Comparison of ENCODE assay signal across 13 cellular contexts in genomic region chr12:132599502-132599901, GRCh38. TPM values are rescaled to one million over a fixed set of nuclear protein-coding genes. Genes with fewer than 3 reads are reported as not detected.
A peak's percentile ranks its signal among the peaks of the same experiment; 100 is the strongest.
DNase-seq lines count a peak whose midpoint lies in the region; ATAC-seq, FAIRE-seq and TF ChIP-seq lines count a peak whose summit lies in the region.
"Not testable (repeated sequence)": the region's sequence is repeated elsewhere in the genome, so short reads cannot be mapped to it uniquely, and the experiment has no call there.
"Had no signal": no experiment of that assay in that cellular context is flagged by ENCODE, and none has a peak within 500 bp of the region (broad histone marks: within the 10 kb centered on the region; RNA-seq: fewer than 3 reads in every experiment).

No MANE protein-coding gene starts in this region.

- H3K4me3 Mint-ChIP-seq in GM23338: peak overlapping the region; percentile 24; the same call in 1 of the 3 replicates
- peak overlapping the region; percentile 30 for H3K4me3 Mint-ChIP-seq in activated CD4-positive, alpha-beta T cell treated with anti-CD3 and anti-CD28 coated beads for 36 hours
- H3K4me3 Mint-ChIP-seq in activated naive CD8-positive, alpha-beta T cell treated with anti-CD3 and anti-CD28 coated beads, Interleukin-2, amount 10 ng/mL, durations not matched to agents 7 days and 5 days: peak overlapping the region; percentile 16
- peak overlapping the region; percentile 50 to 85 (median 83) for H3K4me3 Mint-ChIP-seq in nephron
- H3K4me3 Mint-ChIP-seq in stimulated activated naive B cell treated with anti-CD40 and anti-IgM and Interleukin-4, amounts not matched to agents 10 μg/mL and 1 μg/mL and 100 μg/mL, for 72 hours: peak overlapping the region; percentile 32 to 72

- peaks cover 32% of the 10 kb centered on the region for H3K4me1 ChIP-seq in BLaER1
- not testable (repeated sequence) for H3K4me1 ChIP-seq in GM23338 (ENCODE audit: insufficient read depth); Panc1 (ENCODE audit: control insufficient read depth, insufficient read depth, low read length)
- peaks cover 44% of the 10 kb centered on the region for H3K4me1 ChIP-seq in HepG2 (ENCODE audit: insufficient read depth, low read length)

- 34% methylated on average over 6 of the region's 6 CpGs for WGBS in HepG2 (ENCODE audit: low lambda C conversion rate)

- not testable (repeated sequence) for FAIRE-seq in HepG2 (lab: Jason Lieb, UNC)

- not testable (repeated sequence) for BruUV-seq in Panc1 (replicated peaks; lab: Mats Ljungman, UMichigan); HepG2 (replicated peaks; lab: Mats Ljungman, UMichigan)

- intact Hi-C loops in Panc1 (cut with micrococcal nuclease; ENCODE audit: unreplicated experiment); activated CD4-positive, alpha-beta T cell treated with anti-CD3 and anti-CD28 coated beads for 36 hours (cut with DNase I, micrococcal nuclease); HepG2 (cut with micrococcal nuclease; ENCODE audit: unreplicated experiment): not testable (repeated sequence)

- not testable (repeated sequence) for DNase-seq in GM23338 (ENCODE audit: low spot score); Panc1 (ENCODE audit: low read depth, low spot score); activated CD4-positive, alpha-beta T cell treated with anti-CD3 and anti-CD28 coated beads for 36 hours; activated naive CD8-positive, alpha-beta T cell treated with anti-CD3 and anti-CD28 coated beads, Interleukin-2, amount 10 ng/mL, durations not matched to agents 7 days and 5 days; HepG2 (ENCODE audit: low spot score); stimulated activated naive B cell treated with anti-CD40 and anti-IgM and Interleukin-4, amounts not matched to agents 10 μg/mL and 1 μg/mL and 100 μg/mL, for 72 hours

- not testable (repeated sequence) for H2AFZ ChIP-seq in GM23338; HepG2 (ENCODE audit: low read length)

- not testable (repeated sequence) for H3K9me3 ChIP-seq in BLaER1; Panc1 (ENCODE audit: control insufficient read depth, insufficient read depth, low read depth, low read length); HepG2 (ENCODE audit: low read length)

- POLR2A ChIA-PET in Panc1 (lab: Charles Lee): interaction anchor here (0.6 kb wide), 1 partner anchor 247 kb away, joined by 3 read pairs; no protein-coding TSS in a partner anchor
- POLR2A ChIA-PET in activated CD4-positive, alpha-beta T cell treated with anti-CD3 and anti-CD28 coated beads for 36 hours (lab: Charles Lee); activated naive CD8-positive, alpha-beta T cell treated with anti-CD3 and anti-CD28 coated beads, Interleukin-2, amount 10 ng/mL, durations not matched to agents 7 days and 5 days (lab: Charles Lee): not testable (repeated sequence)
- POLR2A ChIA-PET in HepG2 (lab: Yijun Ruan, JAX): interaction anchor here (1.0 kb wide), 1 partner anchor 15 kb away, joined by 3 read pairs; no protein-coding TSS in a partner anchor

- H3K27me3 Mint-ChIP-seq in GM23338 (ENCODE audit: insufficient read depth, low read depth, poor library complexity) (peaks cover 67% of the 10 kb centered on the region), nephron (ENCODE audit: low read depth) (peaks cover 16% of the 10 kb centered on the region)
- H3K27me3 Mint-ChIP-seq in activated CD4-positive, alpha-beta T cell treated with anti-CD3 and anti-CD28 coated beads for 36 hours: peaks cover 40% of the 10 kb centered on the region
- H3K27me3 Mint-ChIP-seq in activated naive CD8-positive, alpha-beta T cell treated with anti-CD3 and anti-CD28 coated beads, Interleukin-2, amount 10 ng/mL, durations not matched to agents 7 days and 5 days: peaks cover 57% of the 10 kb centered on the region
- H3K27me3 Mint-ChIP-seq in stimulated activated naive B cell treated with anti-CD40 and anti-IgM and Interleukin-4, amounts not matched to agents 10 μg/mL and 1 μg/mL and 100 μg/mL, for 72 hours: peaks cover 38 to 42% of the 10 kb centered on the region in 2 donors

- H3K9ac ChIP-seq in BLaER1: peak overlapping the region; percentile 74; the same call in 1 of the 2 replicates
- H3K9ac ChIP-seq in HepG2 (ENCODE audit: insufficient read depth, low read depth, low read length): not testable (repeated sequence)

- not testable (repeated sequence) for H3K9me2 ChIP-seq in GM23338 (ENCODE audit: insufficient read depth)

- H3K27ac ChIP-seq in BLaER1: peak overlapping the region; percentile 83
- H3K27ac ChIP-seq in GM23338 (ENCODE audit: low read depth); HepG2 (ENCODE audit: extremely low read length, insufficient read depth, low read length): not testable (repeated sequence)
- H3K27ac ChIP-seq in Panc1 (ENCODE audit: low read length): peak overlapping the region; percentile 7; the same call in 1 of the 2 replicates

- CTCF ChIA-PET in Panc1 (lab: Charles Lee): interaction anchor here (0.5 to 1.4 kb wide), 3 partner anchors 15 to 180 kb away, joined by 3 to 6 read pairs (median 3); no protein-coding TSS in a partner anchor
- CTCF ChIA-PET in activated CD4-positive, alpha-beta T cell treated with anti-CD3 and anti-CD28 coated beads for 36 hours (lab: Charles Lee): interaction anchor here (0.9 to 1.9 kb wide), 6 partner anchors 10 to 184 kb away, joined by 3 to 10 read pairs (median 4); partner anchors contain the start of gene LRCOL1
- CTCF ChIA-PET in HepG2 (lab: Yijun Ruan, JAX; ENCODE audit: low intra/inter-chr PET ratio, low total read pairs): interaction anchor here (2.7 kb wide), 1 partner anchor 15 kb away, joined by 36 read pairs; no protein-coding TSS in a partner anchor

- not testable (repeated sequence) for H3K79me2 ChIP-seq in GM23338 (replicated peaks; ENCODE audit: insufficient read depth); HepG2 (ENCODE audit: insufficient read depth, low read length)

- TF ChIP-seq CTCF in GM23338 (conservative IDR thresholded peaks at IDR 0.05; ENCODE audit: low read depth in 2 of 2); Panc1 (IDR thresholded peaks at IDR 0.05); HepG2 (CRISPR knock-in tag; IDR thresholded peaks at IDR 0.05); nephron (IDR thresholded peaks at IDR 0.05; ENCODE audit: unreplicated experiment in 3 of 3): not testable (repeated sequence)

- in situ Hi-C loops in Panc1 (cut with HindIII; ENCODE audit: low pct_unique_long_range_greater_than_20kb, low sequenced_read_pairs); HepG2 (cut with HindIII; ENCODE audit: extremely low pct_ligation_motif_present, low pct_unique_long_range_greater_than_20kb): not testable (repeated sequence)

- H4K20me1 ChIP-seq in BLaER1; GM23338 (replicated peaks; ENCODE audit: insufficient read depth); HepG2 (ENCODE audit: insufficient read depth, low read length): not testable (repeated sequence)

- H3K27ac Mint-ChIP-seq in GM23338; activated CD4-positive, alpha-beta T cell treated with anti-CD3 and anti-CD28 coated beads for 36 hours; stimulated activated naive B cell treated with anti-CD40 and anti-IgM and Interleukin-4, amounts not matched to agents 10 μg/mL and 1 μg/mL and 100 μg/mL, for 72 hours: not testable (repeated sequence)
- H3K27ac Mint-ChIP-seq in activated naive CD8-positive, alpha-beta T cell treated with anti-CD3 and anti-CD28 coated beads, Interleukin-2, amount 10 ng/mL, durations not matched to agents 7 days and 5 days: peak overlapping the region; percentile 38
- H3K27ac Mint-ChIP-seq in nephron: peak overlapping the region; percentile 94 to 97 (median 96)

- H3K4me1 Mint-ChIP-seq in GM23338 (peaks cover 18% of the 10 kb centered on the region), nephron (peaks cover 33% of the 10 kb centered on the region)
- peaks cover 15% of the 10 kb centered on the region for H3K4me1 Mint-ChIP-seq in activated CD4-positive, alpha-beta T cell treated with anti-CD3 and anti-CD28 coated beads for 36 hours
- peaks cover 22% of the 10 kb centered on the region for H3K4me1 Mint-ChIP-seq in activated naive CD8-positive, alpha-beta T cell treated with anti-CD3 and anti-CD28 coated beads, Interleukin-2, amount 10 ng/mL, durations not matched to agents 7 days and 5 days
- peaks cover 29 to 36% of the 10 kb centered on the region in 2 donors for H3K4me1 Mint-ChIP-seq in stimulated activated naive B cell treated with anti-CD40 and anti-IgM and Interleukin-4, amounts not matched to agents 10 μg/mL and 1 μg/mL and 100 μg/mL, for 72 hours

- H3K27me3 ChIP-seq in BLaER1 (peaks cover 26% of the 10 kb centered on the region), GM23338 (ENCODE audit: insufficient read depth) (peaks cover 68% of the 10 kb centered on the region), HepG2 (ENCODE audit: control insufficient read depth in 1 of 2, insufficient read depth in 2 of 2, low read length in 2 of 2) (peaks cover 5 to 57% of the 10 kb centered on the region in 2 experiments; a peak in 4 of 5 replicates)
- H3K27me3 ChIP-seq in Panc1 (ENCODE audit: control insufficient read depth, insufficient read depth, low read length): not testable (repeated sequence)

- H3F3A ChIP-seq in GM23338 (replicated peaks; ENCODE audit: low read depth): peaks cover 26% of the 10 kb centered on the region

- TF ChIP-seq RAD21 in HepG2 (CRISPR knock-in tag; IDR thresholded peaks at IDR 0.05): not testable (repeated sequence)

- ATAC-seq in GM23338; Panc1; activated CD4-positive, alpha-beta T cell treated with anti-CD3 and anti-CD28 coated beads for 36 hours; activated naive CD8-positive, alpha-beta T cell treated with anti-CD3 and anti-CD28 coated beads, Interleukin-2, amount 10 ng/mL, durations not matched to agents 7 days and 5 days (ENCODE audit: low read depth); HepG2; stimulated activated naive B cell treated with anti-CD40 and anti-IgM and Interleukin-4, amounts not matched to agents 10 μg/mL and 1 μg/mL and 100 μg/mL, for 72 hours (replicated peaks): not testable (repeated sequence)

- TF ChIP-seq EP300 in HepG2 (IDR thresholded peaks at IDR 0.05; ENCODE audit: low read depth in 2 of 2, low read length in 2 of 2); HepG2 (CRISPR knock-in tag; IDR thresholded peaks at IDR 0.05; ENCODE audit: borderline replicate concordance): not testable (repeated sequence)

- not testable (repeated sequence) for H3K36me3 ChIP-seq in BLaER1; GM23338 (ENCODE audit: insufficient read depth); Panc1 (ENCODE audit: control insufficient read depth, insufficient read depth, low read length); HepG2 (replicated peaks in 1 of 2; ENCODE audit: control insufficient read depth in 1 of 2, insufficient read depth in 2 of 2, low read length in 2 of 2)

- H3K9me3 Mint-ChIP-seq in GM23338; activated CD4-positive, alpha-beta T cell treated with anti-CD3 and anti-CD28 coated beads for 36 hours (ENCODE audit: low read depth); activated naive CD8-positive, alpha-beta T cell treated with anti-CD3 and anti-CD28 coated beads, Interleukin-2, amount 10 ng/mL, durations not matched to agents 7 days and 5 days; nephron; stimulated activated naive B cell treated with anti-CD40 and anti-IgM and Interleukin-4, amounts not matched to agents 10 μg/mL and 1 μg/mL and 100 μg/mL, for 72 hours: not testable (repeated sequence)

- H3K4me2 ChIP-seq in BLaER1: peak overlapping the region; percentile 93
- H3K4me2 ChIP-seq in GM23338: not testable (repeated sequence)
- H3K4me2 ChIP-seq in HepG2 (ENCODE audit: low read depth, low read length): peak overlapping the region; percentile 82; the same call in 1 of the 2 replicates

- H3K4me3 ChIP-seq in BLaER1: peak overlapping the region; percentile 65; the same call in 1 of the 2 replicates
- not testable (repeated sequence) for H3K4me3 ChIP-seq in GM23338; Panc1 (ENCODE audit: low read depth in 2 of 2, low read length in 2 of 2); HepG2 (replicated peaks in 1 of 3; ENCODE audit: insufficient read depth in 1 of 3, low read depth in 2 of 3, low read length in 3 of 3)

- TF ChIP-seq POLR2A in HepG2 (IDR thresholded peaks at IDR 0.05; ENCODE audit: insufficient read depth in 1 of 2, low read depth in 2 of 2, low read length in 2 of 2): not testable (repeated sequence)

- not testable (repeated sequence) for H3K36me3 Mint-ChIP-seq in GM23338 (ENCODE audit: low read depth); activated CD4-positive, alpha-beta T cell treated with anti-CD3 and anti-CD28 coated beads for 36 hours (ENCODE audit: low read depth); activated naive CD8-positive, alpha-beta T cell treated with anti-CD3 and anti-CD28 coated beads, Interleukin-2, amount 10 ng/mL, durations not matched to agents 7 days and 5 days; nephron (ENCODE audit: low read depth); stimulated activated naive B cell treated with anti-CD40 and anti-IgM and Interleukin-4, amounts not matched to agents 10 μg/mL and 1 μg/mL and 100 μg/mL, for 72 hours

RNA-seq across cellular contexts. Expression of gene LRCOL1, which starts 10.9 kb away (rescaled TPM):
- 1.7 TPM in 1 of 2 replicates, not detected in the other for total RNA-seq in GM23338 (2014; rRNA removed; shearing (Covaris generic))
- not detected in 2 replicates for polyA plus RNA-seq in GM23338 (2016; fragmentation: Nextera tagmentation; extraction: Ambion mirVana)
- not detected for total RNA-seq in Panc1 (2021; ENCODE audit: unreplicated experiment)
- polyA plus RNA-seq in Panc1 (2012; ENCODE audit: insufficient read length): not detected
- not detected for total RNA-seq in activated CD4-positive, alpha-beta T cell treated with anti-CD3 and anti-CD28 coated beads for 36 hours
- not detected for total RNA-seq in activated naive CD8-positive, alpha-beta T cell treated with anti-CD3 and anti-CD28 coated beads, Interleukin-2, amount 10 ng/mL, durations not matched to agents 7 days and 5 days
- total RNA-seq in HepG2 (2016; rRNA removed; fragmentation: Illumina TruSeq; extraction: Trizol): not detected in 2 replicates
- not detected in 2 replicates for total RNA-seq in HepG2 (2016; cell fraction: cytosol; rRNA removed; fragmentation: Illumina TruSeq; extraction: Trizol; ENCODE audit: low read depth)
- not detected in 2 replicates for total RNA-seq in HepG2 (2016; cell fraction: insoluble cytoplasmic fraction; rRNA removed; fragmentation: Illumina TruSeq; extraction: Trizol)
- total RNA-seq in HepG2 (2016; cell fraction: membrane; rRNA removed; fragmentation: Illumina TruSeq; extraction: Trizol): not detected in 2 replicates
- total RNA-seq in HepG2 (2016; cell fraction: nucleus; rRNA removed; fragmentation: Illumina TruSeq; extraction: Trizol): not detected in 2 replicates
- 0.14 TPM in 1 of 2 replicates, not detected in the other for polyA plus RNA-seq in HepG2 (2011; rRNA removed)
- polyA plus RNA-seq in HepG2 (2011; cell fraction: cytosol; rRNA removed): 0.05 and 0.09 TPM in 2 replicates
- polyA plus RNA-seq in HepG2 (2011; cell fraction: nucleus; rRNA removed): 0.57 TPM in 1 of 2 replicates, not detected in the other
- polyA plus RNA-seq in HepG2 (2012): not detected in 2 replicates
- not detected in 2 replicates for polyA plus RNA-seq in HepG2 (2016; cell fraction: cytosol; fragmentation: Illumina TruSeq; extraction: Trizol; ENCODE audit: low read depth)
- not detected in 2 replicates for polyA plus RNA-seq in HepG2 (2016; cell fraction: insoluble cytoplasmic fraction; fragmentation: Illumina TruSeq; extraction: Trizol; ENCODE audit: low read depth)
- polyA plus RNA-seq in HepG2 (2016; cell fraction: membrane; fragmentation: Illumina TruSeq; extraction: Trizol; ENCODE audit: low read depth): not detected in 2 replicates
- polyA plus RNA-seq in HepG2 (2016; cell fraction: nucleus; fragmentation: Illumina TruSeq; extraction: Trizol; ENCODE audit: insufficient read depth, low read depth): not detected in 2 replicates
- not detected in 2 replicates for polyA minus RNA-seq in HepG2 (2011; rRNA and poly(A)+ RNA removed; ENCODE audit: low replicate concordance)
- not detected in 2 replicates for polyA minus RNA-seq in HepG2 (2011; cell fraction: cytosol; rRNA and poly(A)+ RNA removed)
- not detected in 2 replicates for polyA minus RNA-seq in HepG2 (2011; cell fraction: nucleus; rRNA and poly(A)+ RNA removed)
- total RNA-seq: H4, M059J, OCI-LY7, RPMI7951 had no signal

RNA-seq across cellular contexts. Expression of gene P2RX2, which starts 19.1 kb away (rescaled TPM):
- total RNA-seq in GM23338 (2014; rRNA removed; shearing (Covaris generic)): 1.7 and 3.0 TPM in 2 replicates
- polyA plus RNA-seq in GM23338 (2016; fragmentation: Nextera tagmentation; extraction: Ambion mirVana) (1.1 and 2.3 TPM in 2 replicates), HepG2 (2011; rRNA removed) (not detected in 2 replicates)
- total RNA-seq in Panc1 (2021; ENCODE audit: unreplicated experiment) (1.2 TPM), HepG2 (2016; rRNA removed; fragmentation: Illumina TruSeq; extraction: Trizol) (not detected in 2 replicates)
- 0.75 TPM for polyA plus RNA-seq in Panc1 (2012; ENCODE audit: insufficient read length)
- not detected for total RNA-seq in activated CD4-positive, alpha-beta T cell treated with anti-CD3 and anti-CD28 coated beads for 36 hours
- not detected for total RNA-seq in activated naive CD8-positive, alpha-beta T cell treated with anti-CD3 and anti-CD28 coated beads, Interleukin-2, amount 10 ng/mL, durations not matched to agents 7 days and 5 days
- total RNA-seq in HepG2 (2016; cell fraction: cytosol; rRNA removed; fragmentation: Illumina TruSeq; extraction: Trizol; ENCODE audit: low read depth): not detected in 2 replicates
- not detected in 2 replicates for total RNA-seq in HepG2 (2016; cell fraction: insoluble cytoplasmic fraction; rRNA removed; fragmentation: Illumina TruSeq; extraction: Trizol)
- not detected in 2 replicates for total RNA-seq in HepG2 (2016; cell fraction: membrane; rRNA removed; fragmentation: Illumina TruSeq; extraction: Trizol)
- not detected in 2 replicates for total RNA-seq in HepG2 (2016; cell fraction: nucleus; rRNA removed; fragmentation: Illumina TruSeq; extraction: Trizol)
- not detected in 2 replicates for polyA plus RNA-seq in HepG2 (2011; cell fraction: cytosol; rRNA removed)
- polyA plus RNA-seq in HepG2 (2011; cell fraction: nucleus; rRNA removed): not detected in 2 replicates
- polyA plus RNA-seq in HepG2 (2012): not detected in 2 replicates
- not detected in 2 replicates for polyA plus RNA-seq in HepG2 (2016; cell fraction: cytosol; fragmentation: Illumina TruSeq; extraction: Trizol; ENCODE audit: low read depth)
- not detected in 2 replicates for polyA plus RNA-seq in HepG2 (2016; cell fraction: insoluble cytoplasmic fraction; fragmentation: Illumina TruSeq; extraction: Trizol; ENCODE audit: low read depth)
- polyA plus RNA-seq in HepG2 (2016; cell fraction: membrane; fragmentation: Illumina TruSeq; extraction: Trizol; ENCODE audit: low read depth): not detected in 2 replicates
- polyA plus RNA-seq in HepG2 (2016; cell fraction: nucleus; fragmentation: Illumina TruSeq; extraction: Trizol; ENCODE audit: insufficient read depth, low read depth): not detected in 2 replicates
- polyA minus RNA-seq in HepG2 (2011; rRNA and poly(A)+ RNA removed; ENCODE audit: low replicate concordance): not detected in 2 replicates
- not detected in 2 replicates for polyA minus RNA-seq in HepG2 (2011; cell fraction: cytosol; rRNA and poly(A)+ RNA removed)
- polyA minus RNA-seq in HepG2 (2011; cell fraction: nucleus; rRNA and poly(A)+ RNA removed): not detected in 2 replicates
- total RNA-seq: H4, M059J, OCI-LY7, RPMI7951 had no signal
- polyA plus RNA-seq: BJ had no signal

Comparison
In these comparisons a context has a peak if more than half of its experiments do, and no peak if none do; other contexts are left out.
1. H3K4me3 Mint-ChIP-seq: peak in every context shown above with its lines; median percentile 83 in nephron; 52 in stimulated activated naive B cell treated with anti-CD40 and anti-IgM and Interleukin-4, amounts not matched to agents 10 μg/mL and 1 μg/mL and 100 μg/mL, for 72 hours; 30 in activated CD4-positive, alpha-beta T cell treated with anti-CD3 and anti-CD28 coated beads for 36 hours; 24 in GM23338; 16 in activated naive CD8-positive, alpha-beta T cell treated with anti-CD3 and anti-CD28 coated beads, Interleukin-2, amount 10 ng/mL, durations not matched to agents 7 days and 5 days.